1 cellular context compared by ENCODE assay signal in genomic region chr1:109776911-109777310, GRCh38.
TF ChIP-seq lines count a peak whose summit lies in the region.

No MANE protein-coding gene starts in this region.

TF ChIP-seq in HepG2, 621 proteins besides CTCF, POLR2A, EP300 and RAD21 (continued from another document and continues in another):
- TF ChIP-seq SNAPC2 (CRISPR knock-in tag; IDR thresholded peaks at IDR 0.05) (no peak), ZBTB3 (CRISPR knock-in tag; IDR thresholded peaks at IDR 0.05; ENCODE audit: borderline replicate concordance, low read depth) (no peak), NFRKB (IDR thresholded peaks at IDR 0.05) (no peak), ELK4 (CRISPR knock-in tag; IDR thresholded peaks at IDR 0.05; ENCODE audit: borderline replicate concordance) (no peak), KLF13 (CRISPR knock-in tag; IDR thresholded peaks at IDR 0.05) (no peak), SNAPC5 (CRISPR knock-in tag; IDR thresholded peaks at IDR 0.05; ENCODE audit: borderline replicate concordance) (no peak), ZNF20 (CRISPR knock-in tag; IDR thresholded peaks at IDR 0.05) (no peak), RARG (CRISPR knock-in tag; IDR thresholded peaks at IDR 0.05; ENCODE audit: low read depth) (no peak), MTF1 (CRISPR knock-in tag; IDR thresholded peaks at IDR 0.05) (no peak), ZNF230 (CRISPR knock-in tag; IDR thresholded peaks at IDR 0.05) (no peak), ADNP (CRISPR knock-in tag; IDR thresholded peaks at IDR 0.05) (no peak), ETV5 (CRISPR knock-in tag; IDR thresholded peaks at IDR 0.05; ENCODE audit: borderline replicate concordance) (no peak), THAP11 (CRISPR knock-in tag; IDR thresholded peaks at IDR 0.05) (0 out of 2 replicates have a peak, but pooled peaks have one; percentile 32), ZBTB7A (CRISPR knock-in tag; IDR thresholded peaks at IDR 0.05) (no peak), SPEN (CRISPR knock-in tag; IDR thresholded peaks at IDR 0.05; ENCODE audit: low read depth) (no peak), ZNF550 (CRISPR knock-in tag; IDR thresholded peaks at IDR 0.05; ENCODE audit: borderline replicate concordance) (no peak), DPF2 (CRISPR knock-in tag; IDR thresholded peaks at IDR 0.05; ENCODE audit: borderline replicate concordance, low read depth) (no peak), KLF9 (CRISPR knock-in tag; IDR thresholded peaks at IDR 0.05; ENCODE audit: low read depth) (no peak), CEBPB (IDR thresholded peaks at IDR 0.05; ENCODE audit: borderline replicate concordance, low read depth, low read length) (no peak), ARHGAP35 (CRISPR knock-in tag; IDR thresholded peaks at IDR 0.05; ENCODE audit: borderline replicate concordance) (no peak), DDIT3 (CRISPR knock-in tag; IDR thresholded peaks at IDR 0.05) (no peak), MZF1 (CRISPR knock-in tag; IDR thresholded peaks at IDR 0.05; ENCODE audit: borderline replicate concordance) (no peak), ZNF619 (CRISPR knock-in tag; IDR thresholded peaks at IDR 0.05) (no peak), NFKB2 (CRISPR knock-in tag; IDR thresholded peaks at IDR 0.05; ENCODE audit: borderline replicate concordance) (peak; percentile 20; the same call in 1 of the 2 replicates), TERF1 (CRISPR knock-in tag; IDR thresholded peaks at IDR 0.05) (no peak), YEATS2 (CRISPR knock-in tag; IDR thresholded peaks at IDR 0.05; ENCODE audit: borderline replicate concordance) (0 out of 2 replicates have a peak, but pooled peaks have one; percentile 12), ZNF772 (CRISPR knock-in tag; IDR thresholded peaks at IDR 0.05) (no peak), ZNF460 (CRISPR knock-in tag; IDR thresholded peaks at IDR 0.05; ENCODE audit: borderline replicate concordance) (no peak), ZNF292 (CRISPR knock-in tag; IDR thresholded peaks at IDR 0.05; ENCODE audit: borderline replicate concordance, low read depth) (no peak), HNRNPL (IDR thresholded peaks at IDR 0.05; ENCODE audit: low read depth, low read length) (no peak), IKZF5 (CRISPR knock-in tag; IDR thresholded peaks at IDR 0.05) (no peak), REXO4 (CRISPR knock-in tag; IDR thresholded peaks at IDR 0.05; ENCODE audit: borderline replicate concordance) (no peak), GRHL1 (CRISPR knock-in tag; conservative IDR thresholded peaks at IDR 0.05) (no peak), FOSL2 (CRISPR knock-in tag; IDR thresholded peaks at IDR 0.05) (peak; percentile 48), HMGA1 (CRISPR knock-in tag; conservative IDR thresholded peaks at IDR 0.05) (no peak), ZNF781 (CRISPR knock-in tag; IDR thresholded peaks at IDR 0.05; ENCODE audit: borderline replicate concordance, not compliant biosample characterization) (no peak), THAP8 (CRISPR knock-in tag; IDR thresholded peaks at IDR 0.05; ENCODE audit: borderline replicate concordance) (no peak), DBP (CRISPR knock-in tag; IDR thresholded peaks at IDR 0.05; ENCODE audit: not compliant biosample characterization) (no peak), ZFP36L1 (CRISPR knock-in tag; IDR thresholded peaks at IDR 0.05) (no peak), SP1 (IDR thresholded peaks at IDR 0.05) (no peak), SP1 (CRISPR knock-in tag; IDR thresholded peaks at IDR 0.05) (no peak), ZNF513 (CRISPR knock-in tag; conservative IDR thresholded peaks at IDR 0.05) (no peak), ZNF484 (CRISPR knock-in tag; IDR thresholded peaks at IDR 0.05; ENCODE audit: borderline replicate concordance, low read depth) (no peak), ZNF225 (CRISPR knock-in tag; IDR thresholded peaks at IDR 0.05) (0 out of 2 replicates have a peak, but pooled peaks have one; percentile 56), ZNF331 (CRISPR knock-in tag; IDR thresholded peaks at IDR 0.05) (0 out of 2 replicates have a peak, but pooled peaks have one; percentile 19), ZFP1 (CRISPR knock-in tag; IDR thresholded peaks at IDR 0.05) (no peak), GZF1 (CRISPR knock-in tag; IDR thresholded peaks at IDR 0.05) (no peak), SRF (IDR thresholded peaks at IDR 0.05; ENCODE audit: low read depth, low read length) (no peak), RFX1 (IDR thresholded peaks at IDR 0.05) (no peak), SMARCE1 (IDR thresholded peaks at IDR 0.05; ENCODE audit: borderline replicate concordance) (no peak), POLR2AphosphoS5 (IDR thresholded peaks at IDR 0.05; ENCODE audit: low read depth, low read length) (no peak), KAT2B (IDR thresholded peaks at IDR 0.05; ENCODE audit: borderline replicate concordance, low read depth, low read length) (no peak), ZNF335 (CRISPR knock-in tag; IDR thresholded peaks at IDR 0.05) (no peak), ZNF597 (CRISPR knock-in tag; IDR thresholded peaks at IDR 0.05) (no peak), NR2F6 (IDR thresholded peaks at IDR 0.05) (no peak), NR2F6 (CRISPR knock-in tag; IDR thresholded peaks at IDR 0.05) (no peak), HINFP (CRISPR knock-in tag; IDR thresholded peaks at IDR 0.05; ENCODE audit: low read depth) (no peak), ZNF10 (CRISPR knock-in tag; IDR thresholded peaks at IDR 0.05; ENCODE audit: borderline replicate concordance, low read depth) (no peak), CSRNP1 (CRISPR knock-in tag; IDR thresholded peaks at IDR 0.05) (no peak), DMAP1 (CRISPR knock-in tag; IDR thresholded peaks at IDR 0.05) (no peak), ZNF121 (CRISPR knock-in tag; IDR thresholded peaks at IDR 0.05) (no peak), ONECUT2 (CRISPR knock-in tag; IDR thresholded peaks at IDR 0.05) (no peak), ZNF136 (CRISPR knock-in tag; IDR thresholded peaks at IDR 0.05; ENCODE audit: low read depth) (no peak), AGO2 (optimal IDR thresholded peaks at IDR 0.05; ENCODE audit: low read depth, low read length) (no peak)
